1 cellular context compared by ENCODE assay signal in genomic region chr5:138945421-138946240, GRCh38.
TF ChIP-seq lines count a peak whose summit lies in the region.

No MANE protein-coding gene starts in this region.

TF ChIP-seq in SK-N-SH, 30 proteins besides CTCF, POLR2A, EP300 and RAD21 (continued from another document):
- TF ChIP-seq REST (IDR thresholded peaks at IDR 0.05; ENCODE audit: low read depth, low read length) (no peak), SMC3 (IDR thresholded peaks at IDR 0.05; ENCODE audit: low read depth, low read length) (peak; percentile 18; the same call in 1 of the 2 replicates)
